ENCODE assay signal across 18 cellular contexts in the genomic region with DNA sequence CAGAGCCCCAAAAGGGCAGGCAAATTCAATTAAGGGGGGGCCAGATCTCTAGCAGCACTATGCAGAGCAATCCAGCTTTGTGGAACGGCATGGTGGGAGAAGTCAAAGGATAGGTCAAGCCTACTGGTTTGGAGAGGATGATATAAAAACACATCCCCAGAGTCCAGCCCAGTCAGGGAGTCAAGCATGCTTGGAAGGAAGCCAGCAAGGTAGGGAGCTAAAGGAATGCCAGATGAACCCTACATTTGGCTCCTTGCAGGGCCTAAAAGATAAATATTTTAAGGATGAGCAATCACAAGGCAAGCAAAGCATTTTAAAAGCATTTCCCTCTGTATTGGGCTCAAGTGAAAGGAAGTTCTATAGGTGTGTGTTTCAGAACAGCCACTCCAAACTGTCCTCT.
"Had no signal": no experiment of that assay in that cellular context is flagged by ENCODE, and none has a peak within 500 bp of the region (broad histone marks: within the 10 kb centered on the region; RNA-seq: fewer than 3 reads in every experiment).

No MANE protein-coding gene starts in this region.

- H2AFZ ChIP-seq: parathyroid adenoma had no signal

- H3K9me3 Mint-ChIP-seq: activated CD4-positive, alpha-beta T cell treated with anti-CD3 and anti-CD28 coated beads, Interleukin-2, amount 10 ng/mL, durations not matched to agents 7 days and 5 days; activated naive CD4-positive, alpha-beta T cell treated with anti-CD3 and anti-CD28 coated beads, Interleukin-2, amount 10 ng/mL, durations not matched to agents 7 days and 5 days; activated T-helper 17 cell treated with anti-CD3 and anti-CD28 coated beads, Interleukin-2, amount 50 U/mL, for 72 hours; central memory CD8-positive, alpha-beta T cell; dendritic cell treated with granulocyte-macrophage colony-stimulating factor and Interleukin-4, amounts not matched to agents 40 ng/mL and 50 ng/mL, for 4 days; naive B cell; type B pancreatic cell had no signal

- DNase-seq: activated CD4-positive, alpha-beta T cell treated with anti-CD3 and anti-CD28 coated beads, Interleukin-2, amount 10 ng/mL, durations not matched to agents 7 days and 5 days; activated CD4-positive, CD25-positive, alpha-beta regulatory T cell; activated CD8-positive, alpha-beta memory T cell treated with anti-CD3 and anti-CD28 coated beads for 24 hours; activated naive CD4-positive, alpha-beta T cell treated with anti-CD3 and anti-CD28 coated beads, Interleukin-2, amount 10 ng/mL, durations not matched to agents 7 days and 5 days; erythroblast; head of caudate nucleus; left ventricle myocardium superior; naive B cell; small intestine; T-helper 17 cell had no signal

- H3K4me3 Mint-ChIP-seq: activated CD4-positive, alpha-beta T cell treated with anti-CD3 and anti-CD28 coated beads, Interleukin-2, amount 10 ng/mL, durations not matched to agents 7 days and 5 days; activated naive CD4-positive, alpha-beta T cell treated with anti-CD3 and anti-CD28 coated beads, Interleukin-2, amount 10 ng/mL, durations not matched to agents 7 days and 5 days; activated T-helper 17 cell treated with anti-CD3 and anti-CD28 coated beads, Interleukin-2, amount 50 U/mL, for 72 hours; central memory CD8-positive, alpha-beta T cell; dendritic cell treated with granulocyte-macrophage colony-stimulating factor and Interleukin-4, amounts not matched to agents 40 ng/mL and 50 ng/mL, for 4 days; naive B cell; T-helper 17 cell; type B pancreatic cell had no signal

- H3K9ac ChIP-seq: parathyroid adenoma had no signal

- H3K9me3 ChIP-seq: right atrium auricular region had no signal

- H3K4me1 ChIP-seq: parathyroid adenoma had no signal

- H3K27ac Mint-ChIP-seq: activated CD4-positive, alpha-beta T cell treated with anti-CD3 and anti-CD28 coated beads, Interleukin-2, amount 10 ng/mL, durations not matched to agents 7 days and 5 days; activated naive CD4-positive, alpha-beta T cell treated with anti-CD3 and anti-CD28 coated beads, Interleukin-2, amount 10 ng/mL, durations not matched to agents 7 days and 5 days; activated T-helper 17 cell treated with anti-CD3 and anti-CD28 coated beads, Interleukin-2, amount 50 U/mL, for 72 hours; dendritic cell treated with granulocyte-macrophage colony-stimulating factor and Interleukin-4, amounts not matched to agents 40 ng/mL and 50 ng/mL, for 4 days; T-helper 17 cell; type B pancreatic cell had no signal

- FAIRE-seq: islet of Langerhans, small intestine, TTC549 had no signal

- H3K4me3 ChIP-seq: right atrium auricular region had no signal

- H3K27ac ChIP-seq: parathyroid adenoma, right atrium auricular region had no signal

- ATAC-seq: activated T-helper 17 cell treated with anti-CD3 and anti-CD28 coated beads, Interleukin-2, amount 50 U/mL, for 72 hours; left ventricle myocardium superior; T-helper 17 cell had no signal

- H3K27me3 Mint-ChIP-seq: activated CD4-positive, alpha-beta T cell treated with anti-CD3 and anti-CD28 coated beads, Interleukin-2, amount 10 ng/mL, durations not matched to agents 7 days and 5 days; activated naive CD4-positive, alpha-beta T cell treated with anti-CD3 and anti-CD28 coated beads, Interleukin-2, amount 10 ng/mL, durations not matched to agents 7 days and 5 days; activated T-helper 17 cell treated with anti-CD3 and anti-CD28 coated beads, Interleukin-2, amount 50 U/mL, for 72 hours; central memory CD8-positive, alpha-beta T cell; dendritic cell treated with granulocyte-macrophage colony-stimulating factor and Interleukin-4, amounts not matched to agents 40 ng/mL and 50 ng/mL, for 4 days; naive B cell; T-helper 17 cell; type B pancreatic cell had no signal

- H3K27me3 ChIP-seq: right atrium auricular region had no signal
